9 cellular contexts compared by ENCODE assay signal in the genomic region with DNA sequence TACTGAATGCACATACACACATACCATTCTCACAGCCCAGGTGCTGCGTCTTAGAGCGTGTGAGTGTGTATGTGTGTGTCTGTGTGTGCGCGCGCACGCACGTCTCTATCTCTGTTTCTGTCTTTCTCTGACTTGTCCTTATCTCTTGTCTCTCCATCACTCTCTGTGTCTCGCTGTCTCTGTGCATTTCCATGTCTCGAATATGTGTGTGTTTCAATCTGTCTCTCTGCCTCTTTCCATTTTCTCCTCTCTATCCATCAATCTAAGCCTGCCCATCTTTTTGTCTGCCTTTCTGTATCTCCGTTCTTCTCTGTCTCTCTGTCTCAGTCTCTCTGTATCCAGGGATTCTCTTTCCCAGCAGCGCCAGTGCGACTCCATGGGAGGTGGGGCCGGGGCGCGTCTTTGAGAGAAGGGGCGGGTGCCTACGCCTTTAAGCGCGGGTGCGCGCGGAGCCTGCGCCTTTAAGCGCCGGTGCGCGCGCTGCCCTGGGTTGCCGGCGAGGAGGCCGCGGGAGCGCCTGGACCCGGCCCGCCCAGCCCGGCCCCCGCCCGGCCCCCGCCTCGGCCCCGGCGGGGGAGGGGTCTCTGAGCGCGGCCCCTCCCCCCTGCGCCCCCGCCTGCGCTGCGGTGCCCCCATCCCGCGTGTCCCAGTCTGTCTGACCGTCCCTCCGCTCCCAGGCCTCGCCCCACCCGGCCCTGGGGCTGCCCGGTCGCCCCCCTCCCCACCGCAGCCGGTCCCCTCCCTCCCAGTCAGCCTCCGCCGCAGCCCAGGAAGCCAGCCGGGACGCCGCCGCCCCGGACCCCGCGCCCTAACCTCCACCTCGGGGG. TPM values are rescaled to one million over a fixed set of nuclear protein-coding genes. Genes with fewer than 3 reads are reported as not detected.
DNase-seq lines count a peak whose midpoint lies in the region; ATAC-seq, FAIRE-seq and TF ChIP-seq lines count a peak whose summit lies in the region.
"Had no signal": no experiment of that assay in that cellular context is flagged by ENCODE, and none has a peak within 500 bp of the region (broad histone marks: within the 10 kb centered on the region; RNA-seq: fewer than 3 reads in every experiment).

A gene with protein sequence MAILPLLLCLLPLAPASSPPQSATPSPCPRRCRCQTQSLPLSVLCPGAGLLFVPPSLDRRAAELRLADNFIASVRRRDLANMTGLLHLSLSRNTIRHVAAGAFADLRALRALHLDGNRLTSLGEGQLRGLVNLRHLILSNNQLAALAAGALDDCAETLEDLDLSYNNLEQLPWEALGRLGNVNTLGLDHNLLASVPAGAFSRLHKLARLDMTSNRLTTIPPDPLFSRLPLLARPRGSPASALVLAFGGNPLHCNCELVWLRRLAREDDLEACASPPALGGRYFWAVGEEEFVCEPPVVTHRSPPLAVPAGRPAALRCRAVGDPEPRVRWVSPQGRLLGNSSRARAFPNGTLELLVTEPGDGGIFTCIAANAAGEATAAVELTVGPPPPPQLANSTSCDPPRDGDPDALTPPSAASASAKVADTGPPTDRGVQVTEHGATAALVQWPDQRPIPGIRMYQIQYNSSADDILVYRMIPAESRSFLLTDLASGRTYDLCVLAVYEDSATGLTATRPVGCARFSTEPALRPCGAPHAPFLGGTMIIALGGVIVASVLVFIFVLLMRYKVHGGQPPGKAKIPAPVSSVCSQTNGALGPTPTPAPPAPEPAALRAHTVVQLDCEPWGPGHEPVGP (plus strand): TSS at position 464 of the 827 bp plus-strand sequence. CDS start 3,052 bp downstream, outside the sequence.

- FAIRE-seq in keratinocyte (lab: Jason Lieb, UNC) (no peak), small intestine (lab: Jason Lieb, UNC) (no peak)

- H3K9ac ChIP-seq in keratinocyte (ENCODE audit: control insufficient read depth, extremely low read depth, insufficient read depth, low read length): peak within 1 kb of the TSS; percentile 76

- no peak for ATAC-seq in GM19351 (IDR thresholded peaks at IDR 0.05; ENCODE audit: unreplicated experiment)
- ATAC-seq in HG02885 (IDR thresholded peaks at IDR 0.05; ENCODE audit: poor library complexity, unreplicated experiment): no peak

- H3K4me1 ChIP-seq in keratinocyte (ENCODE audit: control insufficient read depth, extremely low read depth, insufficient read depth, low read length): peaks cover 20% of the 10 kb centered on the region
- peaks cover 0 to 8% of the 10 kb centered on the region in 2 donors for H3K4me1 ChIP-seq in small intestine (ENCODE audit: control insufficient read depth in 2 of 2, insufficient read depth in 1 of 2, low read depth in 1 of 2, low read length in 1 of 2)

- H3K79me2 ChIP-seq in keratinocyte (ENCODE audit: control insufficient read depth, insufficient read depth, low read length): peaks cover 9% of the 10 kb centered on the region

- H3K9me1 ChIP-seq in keratinocyte (ENCODE audit: control insufficient read depth, extremely low read depth, insufficient read depth, low read length): no peaks in the 10 kb centered on the region

- WGBS in small intestine, 3 donors: 0 to 2% (median 1%) methylated on average over 29 to 68 of the region's 68 CpGs

- dilution Hi-C loops in keratinocyte (cut with MboI; ENCODE audit: extremely low pct_ligation_motif_present, low sequenced_read_pairs): no loop called here

- H4K20me1 ChIP-seq in keratinocyte (ENCODE audit: control insufficient read depth, extremely low read depth, insufficient read depth, low read length): no peaks in the 10 kb centered on the region

- no peaks in the 10 kb centered on the region for H3K9me3 ChIP-seq in keratinocyte (ENCODE audit: control insufficient read depth, low read depth, low read length)
- no peaks in the 10 kb centered on the region for H3K9me3 ChIP-seq in small intestine (ENCODE audit: control insufficient read depth, low read depth)

- peak within 1 kb of the TSS; percentile 97 for H2AFZ ChIP-seq in keratinocyte (ENCODE audit: control insufficient read depth, low read length)

- peak; percentile 57 for DNase-seq in NCI-H2107 (lab: John Stamatoyannopoulos, UW)
- peak; percentile 27 for DNase-seq in central memory CD4-positive, alpha-beta T cell
- DNase-seq in keratinocyte (ENCODE audit: low read depth, low spot score): peak; percentile 19
- DNase-seq in small intestine: peak; percentile 79

- TF ChIP-seq CTCF in WI38 (IDR thresholded peaks at IDR 0.05; ENCODE audit: low read depth, low read length): no peak
- TF ChIP-seq CTCF in keratinocyte (optimal IDR thresholded peaks at IDR 0.05 in 1 of 3, IDR thresholded peaks at IDR 0.05 in 1 of 3, conservative IDR thresholded peaks at IDR 0.05 in 1 of 3; ENCODE audit: extremely low read depth in 1 of 3, insufficient read depth in 2 of 3, low read length in 3 of 3): no peak

- peaks cover 0 to 1% of the 10 kb centered on the region in 2 experiments for H3K36me3 ChIP-seq in keratinocyte (ENCODE audit: control insufficient read depth in 2 of 2, extremely low read depth in 1 of 2, insufficient read depth in 2 of 2, low read length in 2 of 2)
- H3K36me3 ChIP-seq in small intestine (ENCODE audit: control insufficient read depth in 2 of 2, insufficient read depth in 2 of 2, low read length in 2 of 2): peaks cover 2 to 4% of the 10 kb centered on the region in 2 donors

- H3K4me2 ChIP-seq in keratinocyte (ENCODE audit: control insufficient read depth, extremely low read depth, insufficient read depth, low read depth, low read length): peak within 1 kb of the TSS; percentile 97

- H3K27ac ChIP-seq in keratinocyte (ENCODE audit: control insufficient read depth, insufficient read depth, low read length): no peak within 1 kb of the TSS
- H3K27ac ChIP-seq in small intestine (ENCODE audit: low read depth in 1 of 2, low read length in 1 of 2): peak within 1 kb of the TSS in 1 of 2 donors; percentile 36
- H3K27ac ChIP-seq: epithelial cell of prostate had no signal

- no peaks in the 10 kb centered on the region for H3K27me3 ChIP-seq in keratinocyte (ENCODE audit: control insufficient read depth, extremely low read depth, insufficient read depth, low read length)
- no peaks in the 10 kb centered on the region for H3K27me3 ChIP-seq in small intestine (ENCODE audit: control insufficient read depth in 2 of 2, insufficient read depth in 2 of 2, low read length in 2 of 2)

- H3K4me3 ChIP-seq in GM08714 (ENCODE audit: low read length): peak within 1 kb of the TSS; percentile 70
- H3K4me3 ChIP-seq in WI38 (ENCODE audit: low read depth, low read length): peak within 1 kb of the TSS; percentile 67
- peak within 1 kb of the TSS; percentile 60 to 89 (median 77) for H3K4me3 ChIP-seq in keratinocyte (ENCODE audit: control insufficient read depth in 2 of 3, extremely low read depth in 1 of 3, insufficient read depth in 2 of 3, low read depth in 1 of 3, low read length in 3 of 3)
- peak within 1 kb of the TSS; percentile 61 to 80 for H3K4me3 ChIP-seq in small intestine (ENCODE audit: low read depth in 1 of 2, low read length in 2 of 2)

RNA-seq across cellular contexts. Expression of the gene that starts here (rescaled TPM):
- polyA plus RNA-seq in keratinocyte: 0.73 to 6.1 TPM (median 0.90 TPM) in 3 replicates
- polyA plus RNA-seq in keratinocyte (2011; ENCODE audit: low read depth): 0.60 TPM
- polyA plus RNA-seq in keratinocyte (2011; cell fraction: cytosol; rRNA removed): 2.6 and 5.1 TPM in 2 replicates
- 3.7 and 6.1 TPM in 2 replicates for polyA plus RNA-seq in keratinocyte (2011; cell fraction: nucleus; rRNA removed)
- polyA plus RNA-seq in keratinocyte (2012; ENCODE audit: low replicate concordance): 4.7 and 12.0 TPM in 2 replicates
- 1.0 to 11.5 TPM (median 1.6 TPM) in 3 replicates for polyA minus RNA-seq in keratinocyte
- 8.4 TPM for polyA minus RNA-seq in keratinocyte (2011; cell fraction: cytosol; rRNA and poly(A)+ RNA removed)
- polyA minus RNA-seq in keratinocyte (2011; cell fraction: nucleus; rRNA and poly(A)+ RNA removed): 3.7 TPM in 2 replicates
- 10 to 100 TPM in 1 of 3 donors, 1 to 10 TPM in 2; 3.5 to 11.4 (median 6.0) TPM for polyA plus RNA-seq in small intestine

Comparison
In these comparisons a context has a peak if more than half of its experiments do, and no peak if none do; other contexts are left out.
1. DNase-seq: peak in every context shown above with its lines; median percentile 79 in small intestine; 57 in NCI-H2107; 27 in central memory CD4-positive, alpha-beta T cell; 19 in keratinocyte.